In genomic region chr1:4064150-4064889, GRCh38 we compare ENCODE assay signal across 1 cellular context.
A peak's percentile ranks its signal among the peaks of the same experiment; 100 is the strongest.
TF ChIP-seq lines count a peak whose summit lies in the region.

No MANE protein-coding gene starts in this region.

TF ChIP-seq in GM12878, 131 proteins besides CTCF, POLR2A, EP300 and RAD21 (continued from another document):
- TF ChIP-seq BCL3 (IDR thresholded peaks at IDR 0.05; ENCODE audit: borderline replicate concordance, insufficient read depth, low read depth, low read length, poor library complexity, severe bottlenecking) (peak; percentile 73), SMARCA5 (IDR thresholded peaks at IDR 0.05) (no peak), HSF1 (IDR thresholded peaks at IDR 0.05; ENCODE audit: low read depth, low read length) (no peak), YBX1 (IDR thresholded peaks at IDR 0.05) (no peak)
